Comparison of ENCODE assay signal across 11 cellular contexts in the genomic region with DNA sequence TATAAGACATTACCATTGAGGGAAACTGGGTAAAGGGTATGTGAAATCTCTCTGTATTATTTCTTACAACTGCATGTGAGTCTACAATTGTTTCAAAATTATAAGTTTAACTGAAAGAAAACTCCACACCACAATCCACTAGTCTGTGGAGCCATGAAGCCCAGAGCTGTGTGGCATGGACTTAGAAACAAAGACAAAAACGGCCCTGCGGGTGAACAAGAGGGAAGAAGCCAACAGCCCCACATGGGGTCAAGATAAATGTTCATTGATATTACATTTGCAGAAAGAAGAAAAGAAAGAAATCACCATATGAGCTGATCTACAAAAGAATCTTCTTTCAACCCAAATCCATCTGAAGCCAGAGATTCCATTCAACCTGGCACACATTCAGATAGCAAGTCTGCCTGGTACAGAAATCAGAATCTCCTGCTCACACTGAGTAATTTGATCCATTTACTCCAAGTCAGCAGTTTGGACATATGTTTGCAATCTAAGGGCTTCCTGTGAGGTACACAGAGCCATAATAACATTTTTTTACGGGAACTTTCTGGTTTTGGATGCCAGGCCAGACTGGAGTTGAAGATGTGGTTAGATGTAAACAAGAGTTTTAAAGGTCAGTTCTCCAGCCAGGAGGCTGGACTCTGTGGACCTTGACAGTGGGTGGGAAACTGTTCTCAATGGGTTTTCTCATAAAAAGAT. TPM values are rescaled to one million over a fixed set of nuclear protein-coding genes. Genes with fewer than 3 reads are reported as not detected.
DNase-seq lines count a peak whose midpoint lies in the region; ATAC-seq, FAIRE-seq and TF ChIP-seq lines count a peak whose summit lies in the region.
"Had no signal": no experiment of that assay in that cellular context is flagged by ENCODE, and none has a peak within 500 bp of the region (broad histone marks: within the 10 kb centered on the region; RNA-seq: fewer than 3 reads in every experiment).

No MANE protein-coding gene starts in this region.

- WGBS in small intestine, 3 donors: 55 to 81% (median 78%) methylated on average over 3 of the region's 3 CpGs

- no peaks in the 10 kb centered on the region for H3K36me3 Mint-ChIP-seq in Calu3 (ENCODE audit: insufficient read depth, unreplicated experiment)

- H3K4me3 Mint-ChIP-seq in Calu3 (ENCODE audit: low read depth, unreplicated experiment): no peak overlapping the region
- H3K4me3 Mint-ChIP-seq: activated T-cell treated with anti-CD3 and anti-CD28 coated beads, Interleukin-2, amount 50 U/mL, for 24 hours had no signal

- CTCF ChIA-PET in Calu3 (lab: Charles Lee): no interaction called here

- H3K4me3 ChIP-seq in osteoblast (ENCODE audit: insufficient read depth, low read length): no peak overlapping the region
- H3K4me3 ChIP-seq in small intestine (ENCODE audit: low read depth in 1 of 2, low read length in 2 of 2): no peak overlapping the region
- H3K4me3 ChIP-seq: coronary artery had no signal

- H3K36me3 ChIP-seq in osteoblast (ENCODE audit: insufficient read depth, low read length): no peaks in the 10 kb centered on the region
- no peaks in the 10 kb centered on the region for H3K36me3 ChIP-seq in small intestine (ENCODE audit: control insufficient read depth in 2 of 2, insufficient read depth in 2 of 2, low read length in 2 of 2)

- H3K79me2 ChIP-seq in osteoblast (ENCODE audit: insufficient read depth, low read length): no peaks in the 10 kb centered on the region

- H3K4me1 ChIP-seq in osteoblast (ENCODE audit: insufficient read depth, low read length) (peaks cover 15% of the 10 kb centered on the region), small intestine (ENCODE audit: control insufficient read depth in 2 of 2, insufficient read depth in 1 of 2, low read depth in 1 of 2, low read length in 1 of 2) (peaks cover 0 to 3% of the 10 kb centered on the region in 2 donors)

- ATAC-seq in HG03521 (IDR thresholded peaks at IDR 0.05; ENCODE audit: unreplicated experiment): no peak

- H3K9me3 ChIP-seq in osteoblast (ENCODE audit: low read depth, low read length): no peaks in the 10 kb centered on the region
- no peaks in the 10 kb centered on the region for H3K9me3 ChIP-seq in small intestine (ENCODE audit: control insufficient read depth, low read depth)

- no peak overlapping the region for H3K27ac Mint-ChIP-seq in Calu3 (ENCODE audit: unreplicated experiment)
- H3K27ac Mint-ChIP-seq: activated T-cell treated with anti-CD3 and anti-CD28 coated beads, Interleukin-2, amount 50 U/mL, for 24 hours had no signal

- BruUV-seq in Calu3 (replicated peaks; lab: Mats Ljungman, UMichigan): no TSS peak

- H3K4me1 Mint-ChIP-seq in Calu3 (ENCODE audit: low read depth, unreplicated experiment): no peaks in the 10 kb centered on the region

- H3K27me3 ChIP-seq in osteoblast (ENCODE audit: insufficient read depth, low read length) (no peaks in the 10 kb centered on the region), small intestine (ENCODE audit: control insufficient read depth in 2 of 2, insufficient read depth in 2 of 2, low read length in 2 of 2) (no peaks in the 10 kb centered on the region)

- H3K27me3 Mint-ChIP-seq in Calu3 (ENCODE audit: unreplicated experiment): peaks cover 59% of the 10 kb centered on the region

- H2AFZ ChIP-seq in osteoblast (ENCODE audit: low read length): peak overlapping the region; percentile 45

- no peak for TF ChIP-seq CTCF in C4-2B (conservative IDR thresholded peaks at IDR 0.05)
- TF ChIP-seq CTCF in osteoblast (IDR thresholded peaks at IDR 0.05; ENCODE audit: extremely low read depth, low read depth, low read length): no peak
- no peak for TF ChIP-seq CTCF in Calu3 (IDR thresholded peaks at IDR 0.05; ENCODE audit: unreplicated experiment)

- intact Hi-C loops in Calu3 (cut with micrococcal nuclease; ENCODE audit: unreplicated experiment): no loop called here

- peak overlapping the region; percentile 26 for H3K4me2 ChIP-seq in osteoblast (ENCODE audit: insufficient read depth, low read length)

- H3K27ac ChIP-seq in C4-2B (peak overlapping the region; percentile 31; the same call in 1 of the 2 replicates), osteoblast (ENCODE audit: low read depth, low read length) (peak overlapping the region; percentile 41), small intestine (ENCODE audit: low read depth in 1 of 2, low read length in 1 of 2) (no peak overlapping the region)

- H3K9me3 Mint-ChIP-seq in Calu3 (ENCODE audit: low read depth, unreplicated experiment): no peaks in the 10 kb centered on the region
- H3K9me3 Mint-ChIP-seq: activated T-cell treated with anti-CD3 and anti-CD28 coated beads, Interleukin-2, amount 50 U/mL, for 24 hours; nephron progenitor cell had no signal

- peak; percentile 14 for DNase-seq in LHCN-M2 (ENCODE audit: low read depth)
- peak; percentile 77 for DNase-seq in cerebellar cortex (ENCODE audit: low spot score)
- peak; percentile 23 for DNase-seq in osteoblast (ENCODE audit: insufficient read length, low spot score, missing footprints)
- no peak for DNase-seq in activated CD4-positive, CD25-positive, alpha-beta regulatory T cell (lab: John Stamatoyannopoulos, UW)
- DNase-seq in Calu3: no peak
- no peak for DNase-seq in small intestine
- DNase-seq: activated T-cell treated with anti-CD3 and anti-CD28 coated beads, Interleukin-2, amount 50 U/mL, for 24 hours; nephron progenitor cell had no signal

- no peak for FAIRE-seq in small intestine (lab: Jason Lieb, UNC)

- no peaks in the 10 kb centered on the region for H4K20me1 ChIP-seq in osteoblast (ENCODE audit: insufficient read depth, low read length)

RNA-seq across cellular contexts. Expression of a gene that starts 18.0 kb away (rescaled TPM):
- total RNA-seq in LHCN-M2 (2014; rRNA removed): 0.17 and 0.32 TPM in 2 replicates
- 0.11 TPM for polyA plus RNA-seq in LHCN-M2 (2012)
- 5.4 and 10.0 TPM in 2 replicates for total RNA-seq in osteoblast
- total RNA-seq in Calu3 (2022): not detected in 2 replicates
- polyA plus RNA-seq in small intestine: 1 to 10 TPM in 1 of 3 donors, under 1 TPM in 1, not detected in 1; 0.54 to 3.9 TPM

Comparison
In these comparisons a context has a peak if more than half of its experiments do, and no peak if none do; other contexts are left out.
1. H3K27ac ChIP-seq: peak in C4-2B (single experiment) and osteoblast (single experiment); none in small intestine (0 of 2).
2. DNase-seq: peak in LHCN-M2 (single experiment), cerebellar cortex (single experiment) and osteoblast (single experiment); none in activated CD4-positive, CD25-positive, alpha-beta regulatory T cell (0 of 4), Calu3 (single experiment) and small intestine (single experiment).